11 cellular contexts compared by ENCODE assay signal in the genomic region with DNA sequence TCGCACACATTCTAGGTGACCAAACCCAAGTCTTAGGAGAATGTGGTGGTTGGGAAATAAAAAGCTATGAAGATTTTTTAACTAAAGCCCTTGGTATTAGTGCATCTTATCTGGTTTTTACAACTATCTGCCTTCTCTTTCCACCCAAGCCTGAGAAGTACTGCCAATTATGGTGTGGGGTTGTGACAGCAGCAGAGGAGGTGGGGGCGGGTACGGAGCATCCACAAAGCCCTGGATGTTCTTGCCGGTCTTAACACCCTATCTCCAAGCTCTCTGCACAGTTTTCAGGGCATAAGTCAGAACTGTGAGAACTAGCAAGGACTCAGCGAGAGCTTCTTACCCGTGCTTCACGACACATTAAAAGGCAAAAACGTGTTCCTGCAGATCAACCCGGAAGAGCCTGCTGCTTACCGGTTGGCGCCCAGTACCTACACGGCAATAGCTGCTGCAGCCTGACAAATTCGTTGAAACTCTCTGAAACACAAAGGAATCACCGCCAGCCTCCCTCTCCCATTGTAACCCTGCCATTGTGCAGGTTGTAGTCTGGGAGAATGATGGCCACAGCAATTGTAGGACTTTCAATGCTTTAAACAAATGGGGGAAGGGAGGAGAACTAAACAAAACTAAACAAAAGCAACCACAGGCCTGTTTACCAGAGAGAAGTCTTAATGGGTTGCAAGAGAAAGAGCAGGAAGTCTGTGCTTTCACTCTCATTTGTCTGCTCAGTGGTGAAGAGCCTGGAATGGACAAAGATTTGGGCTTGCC.
DNase-seq lines count a peak whose midpoint lies in the region; ATAC-seq and TF ChIP-seq lines count a peak whose summit lies in the region.
"Had no signal": no experiment of that assay in that cellular context is flagged by ENCODE, and none has a peak within 500 bp of the region (broad histone marks: within the 10 kb centered on the region; RNA-seq: fewer than 3 reads in every experiment).

No MANE protein-coding gene starts in this region.

- no peaks in the 10 kb centered on the region for H3K9me3 ChIP-seq in neuron (ENCODE audit: low read length)

- H2AFZ ChIP-seq in neuron (ENCODE audit: low read depth, low read length), result peak overlapping the region; percentile 67

- H3K36me3 ChIP-seq in neuron (ENCODE audit: insufficient read depth, low read length), result no peaks in the 10 kb centered on the region

- no peak for TF ChIP-seq CTCF in GM10248 (IDR thresholded peaks at IDR 0.05; ENCODE audit: control extremely low read depth, extremely low read depth, low read depth, missing control alignments)

- POLR2A ChIA-PET in GM10248 (lab: Yijun Ruan, JAX), result no interaction called here

- DNase-seq in NCI-H2227 treated with DMSO at 0.1 percent for 48 hours (lab: John Stamatoyannopoulos, UW) (peak; percentile 11), NCI-H2227 (lab: John Stamatoyannopoulos, UW; ENCODE audit: unreplicated experiment) (no peak), NCI-H345 treated with DMSO at 0.1 percent for 48 hours (lab: John Stamatoyannopoulos, UW; ENCODE audit: unreplicated experiment) (peak; percentile 34), astrocyte of the hippocampus (ENCODE audit: low read depth, low spot score) (peak; percentile 47), GM10248 (ENCODE audit: extremely low spot score) (no peak), cerebellar cortex (ENCODE audit: low spot score) (no peak)
- DNase-seq: caudate nucleus, immature natural killer cell had no signal

- peak overlapping the region; percentile 34 for H3K4me3 ChIP-seq in neuron (ENCODE audit: low read length)

- H3K27me3 ChIP-seq in neuron (ENCODE audit: insufficient read depth, low read length), result no peaks in the 10 kb centered on the region

- CTCF ChIA-PET in GM10248 (lab: Yijun Ruan, JAX), result interaction anchor here (0.7 to 2.0 kb wide), 2 partner anchors 13 to 23 kb away, joined by 3 to 5 read pairs; no protein-coding TSS in a partner anchor

- no peak for ATAC-seq in GM19351 (IDR thresholded peaks at IDR 0.05; ENCODE audit: unreplicated experiment)
- ATAC-seq: sciatic nerve had no signal

- peaks cover 27% of the 10 kb centered on the region for H3K4me1 ChIP-seq in neuron (ENCODE audit: insufficient read depth, low read length)

Comparison
In these comparisons a context has a peak if more than half of its experiments do, and no peak if none do; other contexts are left out.
1. DNase-seq: peak in NCI-H2227 treated with DMSO at 0.1 percent for 48 hours (single experiment), NCI-H345 treated with DMSO at 0.1 percent for 48 hours (single experiment) and astrocyte of the hippocampus (single experiment); none in NCI-H2227 (single experiment), GM10248 (single experiment) and cerebellar cortex (single experiment).